In the genomic region with DNA sequence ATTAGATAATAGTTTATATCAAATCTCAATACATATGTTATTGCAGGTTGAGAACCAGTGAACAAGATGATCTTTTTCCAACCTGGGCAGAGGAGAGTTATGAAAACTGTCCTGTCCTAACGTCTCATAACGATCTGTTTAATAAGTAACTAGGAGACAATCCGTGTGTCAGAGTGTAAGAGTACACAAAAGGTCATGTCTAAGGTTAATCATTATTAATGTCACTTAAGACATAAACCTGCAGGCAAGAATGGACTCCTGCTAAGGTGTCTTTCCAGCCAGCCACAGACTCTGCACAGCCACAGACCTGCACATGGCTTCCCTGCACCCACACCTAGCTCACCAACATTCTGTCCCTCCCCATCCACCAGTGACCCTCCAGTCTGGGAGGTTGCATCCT, we compare ENCODE assay signal across 27 cellular contexts. TPM values are rescaled to one million over a fixed set of nuclear protein-coding genes. Genes with fewer than 3 reads are reported as not detected.
"Had no signal": no experiment of that assay in that cellular context is flagged by ENCODE, and none has a peak within 500 bp of the region (broad histone marks: within the 10 kb centered on the region; RNA-seq: fewer than 3 reads in every experiment).

No MANE protein-coding gene starts in this region.

- H3K9me3 ChIP-seq: ascending aorta, gastrocnemius medialis, heart left ventricle, left lung, tibial artery had no signal

- H3K27me3 ChIP-seq: ascending aorta, gastrocnemius medialis, left lung had no signal

- ATAC-seq: activated naive CD8-positive, alpha-beta T cell treated with anti-CD3 and anti-CD28 coated beads, Interleukin-2, amount 50 U/mL, for 24 hours; gastrocnemius medialis; heart left ventricle; left lung; stimulated activated naive CD8-positive, alpha-beta T cell treated with anti-CD3 and anti-CD28 coated beads, Interleukin-15, Interleukin-2, amounts not matched to agents 100 U/mL and 50 U/mL, for 24 hours had no signal

- H3K27ac ChIP-seq: ascending aorta, gastrocnemius medialis, heart left ventricle, left lung, tibial artery had no signal

- H3K4me1 ChIP-seq: ascending aorta, gastrocnemius medialis, left lung, tibial artery had no signal

- H3K4me3 ChIP-seq: ascending aorta, gastrocnemius medialis, heart left ventricle, left lung, tibial artery had no signal

- FAIRE-seq: endometrium, urothelium cell line had no signal

- DNase-seq: activated CD4-positive, alpha-beta T cell treated with anti-CD3 and anti-CD28 coated beads, Interleukin-2, amount 10 ng/mL, durations not matched to agents 24 days and 14 days; activated CD4-positive, CD25-positive, alpha-beta regulatory T cell; activated CD8-positive, alpha-beta memory T cell treated with anti-CD3 and anti-CD28 coated beads, Interleukin-2, amount 50 U/mL, for 48 hours; activated effector memory CD4-positive, alpha-beta T cell treated with Interleukin-2 at 50 U/mL for 16 hours; activated naive CD4-positive, alpha-beta T cell treated with anti-CD3 and anti-CD28 coated beads, Interleukin-2, amount 10 ng/mL, durations not matched to agents 7 days and 5 days; activated naive CD8-positive, alpha-beta T cell treated with anti-CD3 and anti-CD28 coated beads, Interleukin-2, amount 50 U/mL, for 24 hours; activated T-cell treated with anti-CD3 and anti-CD28 coated beads, Interleukin-2, amount 50 U/mL, for 48 hours; cortex of kidney; gastrocnemius medialis; heart left ventricle; immature natural killer cell; left lung; mammary epithelial cell; midbrain; nephron progenitor cell; nucleus accumbens; posterior cingulate gyrus; stimulated activated naive CD8-positive, alpha-beta T cell treated with anti-CD3 and anti-CD28 coated beads, Interleukin-15, Interleukin-2, amounts not matched to agents 100 U/mL and 50 U/mL, for 24 hours; substantia nigra; T-helper 1 cell; T-helper 9 cell; tibial artery had no signal

- H3K36me3 ChIP-seq: ascending aorta, gastrocnemius medialis, heart left ventricle, left lung, tibial artery had no signal

RNA-seq across cellular contexts. Expression of gene SLC5A4, which starts 10.1 kb away (rescaled TPM):
- total RNA-seq: activated CD4-positive, alpha-beta T cell treated with anti-CD3 and anti-CD28 coated beads, Interleukin-2, amount 10 ng/mL, durations not matched to agents 24 days and 14 days; mammary epithelial cell; myocyte had no signal
- polyA plus RNA-seq: immature natural killer cell, mammary epithelial cell had no signal

RNA-seq across cellular contexts. Expression of gene RFPL2, which starts 40.2 kb away (rescaled TPM):
- total RNA-seq: activated CD4-positive, alpha-beta T cell treated with anti-CD3 and anti-CD28 coated beads, Interleukin-2, amount 10 ng/mL, durations not matched to agents 24 days and 14 days; ascending aorta; gastrocnemius medialis; heart left ventricle; left lung; mammary epithelial cell; myocyte; skeletal muscle tissue had no signal
- polyA plus RNA-seq: heart left ventricle, mammary epithelial cell had no signal
